ENCODE assay signal across 19 cellular contexts in the genomic region with DNA sequence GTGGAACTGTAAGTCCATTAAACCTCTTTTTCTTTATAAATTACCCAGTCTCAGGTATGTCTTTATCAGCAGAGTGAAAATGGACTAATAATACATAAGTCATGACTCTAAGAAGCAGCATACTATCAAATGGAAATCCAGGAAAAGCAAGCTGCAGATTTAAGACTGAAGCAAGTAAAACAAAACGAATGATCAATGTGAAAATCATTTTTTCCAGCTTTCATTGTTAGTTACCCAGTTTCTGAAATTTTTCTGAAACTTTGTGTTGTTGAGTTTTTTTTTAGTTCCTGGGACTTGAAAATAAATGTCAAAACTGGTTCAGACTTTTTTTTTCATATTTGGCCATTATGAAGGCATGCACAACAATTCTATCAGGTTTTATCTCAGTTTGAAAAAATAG.
DNase-seq lines count a peak whose midpoint lies in the region; ATAC-seq, FAIRE-seq and TF ChIP-seq lines count a peak whose summit lies in the region.
"Had no signal": no experiment of that assay in that cellular context is flagged by ENCODE, and none has a peak within 500 bp of the region (broad histone marks: within the 10 kb centered on the region; RNA-seq: fewer than 3 reads in every experiment).

No MANE protein-coding gene starts in this region.

- TF ChIP-seq EP300 in A549 (IDR thresholded peaks at IDR 0.05) (no peak), K562 (IDR thresholded peaks at IDR 0.05; ENCODE audit: low read length) (no peak)

- POLR2A ChIA-PET in A549 (lab: Yijun Ruan, JAX) = no interaction called here
- POLR2A ChIA-PET in K562 (lab: Yijun Ruan, JAX) = interaction anchor here (0.6 kb wide), 2 partner anchors 330 to 813 kb away, joined by 3 read pairs; no protein-coding TSS in a partner anchor

- H3K79me2 ChIP-seq in Karpas-422 (ENCODE audit: low read length) (no peaks in the 10 kb centered on the region), K562 (ENCODE audit: control insufficient read depth, insufficient read depth, low read length) (no peaks in the 10 kb centered on the region)

- H2AFZ ChIP-seq in Karpas-422 (ENCODE audit: low read length) = 0 out of 2 replicates have a peak overlapping the region, but pooled peaks have one; percentile 21
- no peak overlapping the region for H2AFZ ChIP-seq in K562 (ENCODE audit: low read depth, low read length)

- H3K9ac ChIP-seq in Karpas-422 (ENCODE audit: low read length) (no peak overlapping the region), K562 (ENCODE audit: insufficient read depth in 1 of 2, low read depth in 2 of 2, low read length in 2 of 2) (no peak overlapping the region)

- no peaks in the 10 kb centered on the region for H3K27me3 ChIP-seq in Karpas-422 (ENCODE audit: low read length)
- no peaks in the 10 kb centered on the region for H3K27me3 ChIP-seq in K562 (ENCODE audit: control insufficient read depth in 2 of 2, insufficient read depth in 2 of 2, low read length in 2 of 2)
- H3K27me3 ChIP-seq in HAP-1 (ENCODE audit: low read depth) = no peaks in the 10 kb centered on the region

- H3K27ac ChIP-seq in A549 (no peak overlapping the region), Karpas-422 (ENCODE audit: low read length) (no peak overlapping the region), K562 (ENCODE audit: extremely low read depth, low read depth, low read length) (no peak overlapping the region), substantia nigra (ENCODE audit: low read depth, low read length, poor library complexity, severe bottlenecking) (peak overlapping the region; percentile 77)
- H3K27ac ChIP-seq: HL-60 had no signal

- DNase-seq in A549 (ENCODE audit: low read depth in 1 of 2, low spot score in 1 of 2) = no peak
- DNase-seq in Karpas-422 = no peak
- no peak for DNase-seq in K562 (ENCODE audit: extremely low read depth in 1 of 4, low spot score in 3 of 4)
- no peak for DNase-seq in substantia nigra (lab: John Stamatoyannopoulos, UW)
- DNase-seq in superior temporal gyrus (ENCODE audit: extremely low spot score) = no peak
- no peak for DNase-seq in HAP-1 (ENCODE audit: low spot score in 2 of 2)
- no peak for DNase-seq in HUDEP-2 (lab: John Stamatoyannopoulos, UW; ENCODE audit: unreplicated experiment in 76 of 76)
- DNase-seq: 8988T; CD8-positive, alpha-beta T cell; COR-L47; DMS153; DMS79 treated with DMSO at 0.1 percent for 48 hours; EL; KG1 had no signal

- H4K20me1 ChIP-seq in Karpas-422 (ENCODE audit: insufficient read depth, low read depth, low read length) = no peaks in the 10 kb centered on the region
- no peaks in the 10 kb centered on the region for H4K20me1 ChIP-seq in K562 (replicated peaks; ENCODE audit: control insufficient read depth, insufficient read depth, low read length)

- no peaks in the 10 kb centered on the region for H3K9me2 ChIP-seq in Karpas-422 (replicated peaks; ENCODE audit: insufficient read depth, low read length)

- TF ChIP-seq CTCF in A549 (IDR thresholded peaks at IDR 0.05) (no peak), K562 (IDR thresholded peaks at IDR 0.05 in 2 of 3, conservative IDR thresholded peaks at IDR 0.05 in 1 of 3; ENCODE audit: insufficient read depth in 2 of 3, low read depth in 1 of 3, low read length in 3 of 3) (no peak)

- WGBS in A549 (ENCODE audit: missing lambda C conversion rate) = 88% methylated on average over 1 of the region's 1 CpG
- WGBS in K562 (ENCODE audit: insufficient coverage, low coverage, missing lambda C conversion rate) = 73% methylated on average over 1 of the region's 1 CpG

- FAIRE-seq in A549 (lab: Jason Lieb, UNC) (peak; percentile 23), K562 (lab: Jason Lieb, UNC) (peak; percentile 26)
- FAIRE-seq: D721Med, GM12891, GM19239 had no signal

- H3K4me2 ChIP-seq in A549 = no peak overlapping the region
- H3K4me2 ChIP-seq in Karpas-422 (ENCODE audit: low read depth, low read length, poor library complexity, severe bottlenecking) = no peak overlapping the region
- H3K4me2 ChIP-seq in K562 (ENCODE audit: insufficient read depth, low read length) = no peak overlapping the region

- no peaks in the 10 kb centered on the region for H3K36me3 ChIP-seq in Karpas-422 (ENCODE audit: insufficient read depth, low read length)
- H3K36me3 ChIP-seq in K562 (ENCODE audit: control insufficient read depth, insufficient read depth, low read length) = no peaks in the 10 kb centered on the region
- no peaks in the 10 kb centered on the region for H3K36me3 ChIP-seq in HAP-1 (replicated peaks)

- in situ Hi-C loops in K562 (cut with MboI) (no loop called here), HAP-1 (cut with MboI; ENCODE audit: low sequenced_read_pairs) (no loop called here)

- H3K4me1 ChIP-seq in A549 = no peaks in the 10 kb centered on the region
- H3K4me1 ChIP-seq in Karpas-422 (ENCODE audit: low read length) = no peaks in the 10 kb centered on the region
- no peaks in the 10 kb centered on the region; a peak in 1 of 5 replicates for H3K4me1 ChIP-seq in K562 (replicated peaks in 1 of 2; ENCODE audit: control insufficient read depth in 2 of 2, insufficient read depth in 2 of 2, low read length in 2 of 2)
- no peaks in the 10 kb centered on the region for H3K4me1 ChIP-seq in HAP-1

- no peaks in the 10 kb centered on the region for H3K9me3 ChIP-seq in A549
- H3K9me3 ChIP-seq in Karpas-422 (ENCODE audit: low read length) = no peaks in the 10 kb centered on the region
- no peaks in the 10 kb centered on the region for H3K9me3 ChIP-seq in K562 (replicated peaks; ENCODE audit: control insufficient read depth, insufficient read depth, low read depth, low read length)
- no peaks in the 10 kb centered on the region for H3K9me3 ChIP-seq in HAP-1

- ATAC-seq in A549 (no peak), K562 (no peak)
- ATAC-seq: CD8-positive, alpha-beta T cell; HCT116 had no signal

- H3K9me1 ChIP-seq in K562 (ENCODE audit: control insufficient read depth, insufficient read depth, low read length) = no peaks in the 10 kb centered on the region

- CTCF ChIA-PET in A549 (lab: Yijun Ruan, JAX) = no interaction called here
- CTCF ChIA-PET in K562 (lab: Yijun Ruan, JAX; ENCODE audit: low intra/inter-chr PET ratio) = no interaction called here

- no peak for TF ChIP-seq POLR2A in A549 (IDR thresholded peaks at IDR 0.05; ENCODE audit: low read length)
- TF ChIP-seq POLR2A in K562 (conservative IDR thresholded peaks at IDR 0.05) = no peak

- intact Hi-C loops in K562 (cut with micrococcal nuclease) = no loop called here

- H3K4me3 ChIP-seq in A549 = no peak overlapping the region
- no peak overlapping the region for H3K4me3 ChIP-seq in Karpas-422 (ENCODE audit: low read length)
- H3K4me3 ChIP-seq in K562 = no peak overlapping the region
- H3K4me3 ChIP-seq in HAP-1 = no peak overlapping the region

- no TSS peak for BruUV-seq in K562 (replicated peaks; lab: Mats Ljungman, UMichigan)

- TF ChIP-seq RAD21 in A549 (conservative IDR thresholded peaks at IDR 0.05 in 1 of 2, IDR thresholded peaks at IDR 0.05 in 1 of 2) (no peak), K562 (CRISPR knock-in tag; conservative IDR thresholded peaks at IDR 0.05 in 1 of 2, IDR thresholded peaks at IDR 0.05 in 1 of 2) (no peak)

TF ChIP-seq in A549, 52 proteins besides CTCF, POLR2A, EP300 and RAD21:
- TF ChIP-seq, protein P1, sequence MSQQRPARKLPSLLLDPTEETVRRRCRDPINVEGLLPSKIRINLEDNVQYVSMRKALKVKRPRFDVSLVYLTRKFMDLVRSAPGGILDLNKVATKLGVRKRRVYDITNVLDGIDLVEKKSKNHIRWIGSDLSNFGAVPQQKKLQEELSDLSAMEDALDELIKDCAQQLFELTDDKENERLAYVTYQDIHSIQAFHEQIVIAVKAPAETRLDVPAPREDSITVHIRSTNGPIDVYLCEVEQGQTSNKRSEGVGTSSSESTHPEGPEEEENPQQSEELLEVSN (IDR thresholded peaks at IDR 0.05; ENCODE audit: borderline replicate concordance, low read depth) = no peak
- TF ChIP-seq RNF2 (IDR thresholded peaks at IDR 0.05; ENCODE audit: borderline replicate concordance, low read depth) = no peak
- no peak for TF ChIP-seq ZSCAN20 (CRISPR knock-in tag; IDR thresholded peaks at IDR 0.05)
- no peak for TF ChIP-seq FOSL2 (IDR thresholded peaks at IDR 0.05)
- TF ChIP-seq FOSL2 (CRISPR knock-in tag; IDR thresholded peaks at IDR 0.05) = no peak
- no peak for TF ChIP-seq MYC (IDR thresholded peaks at IDR 0.05; ENCODE audit: borderline replicate concordance, low read length)
- no peak for TF ChIP-seq GATA3 (IDR thresholded peaks at IDR 0.05; ENCODE audit: borderline replicate concordance)
- no peak for TF ChIP-seq PHF8 (IDR thresholded peaks at IDR 0.05; ENCODE audit: borderline replicate concordance, low read depth)
TF ChIP-seq in A549: peak in this region for 0.

TF ChIP-seq in K562, 482 proteins besides CTCF, POLR2A, EP300 and RAD21 (continues in another document):
- TF ChIP-seq CTBP1 (IDR thresholded peaks at IDR 0.05; ENCODE audit: borderline replicate concordance) (no peak), PHF21A (IDR thresholded peaks at IDR 0.05; ENCODE audit: borderline replicate concordance, low read depth) (no peak), SP2 (IDR thresholded peaks at IDR 0.05; ENCODE audit: extremely low read depth, low read depth, low read length, poor library complexity, severe bottlenecking) (no peak), PML (IDR thresholded peaks at IDR 0.05; ENCODE audit: low read length) (no peak), ZNF778 (CRISPR knock-in tag; IDR thresholded peaks at IDR 0.05) (no peak), ETV6 (IDR thresholded peaks at IDR 0.05; ENCODE audit: borderline replicate concordance in 1 of 2, low read depth in 2 of 2, low read length in 1 of 2) (no peak), ETV6 (CRISPR knock-in tag; IDR thresholded peaks at IDR 0.05; ENCODE audit: borderline replicate concordance) (no peak), ZNF707 (CRISPR knock-in tag; conservative IDR thresholded peaks at IDR 0.05) (no peak)
